19 cellular contexts compared by ENCODE assay signal in the genomic region with DNA sequence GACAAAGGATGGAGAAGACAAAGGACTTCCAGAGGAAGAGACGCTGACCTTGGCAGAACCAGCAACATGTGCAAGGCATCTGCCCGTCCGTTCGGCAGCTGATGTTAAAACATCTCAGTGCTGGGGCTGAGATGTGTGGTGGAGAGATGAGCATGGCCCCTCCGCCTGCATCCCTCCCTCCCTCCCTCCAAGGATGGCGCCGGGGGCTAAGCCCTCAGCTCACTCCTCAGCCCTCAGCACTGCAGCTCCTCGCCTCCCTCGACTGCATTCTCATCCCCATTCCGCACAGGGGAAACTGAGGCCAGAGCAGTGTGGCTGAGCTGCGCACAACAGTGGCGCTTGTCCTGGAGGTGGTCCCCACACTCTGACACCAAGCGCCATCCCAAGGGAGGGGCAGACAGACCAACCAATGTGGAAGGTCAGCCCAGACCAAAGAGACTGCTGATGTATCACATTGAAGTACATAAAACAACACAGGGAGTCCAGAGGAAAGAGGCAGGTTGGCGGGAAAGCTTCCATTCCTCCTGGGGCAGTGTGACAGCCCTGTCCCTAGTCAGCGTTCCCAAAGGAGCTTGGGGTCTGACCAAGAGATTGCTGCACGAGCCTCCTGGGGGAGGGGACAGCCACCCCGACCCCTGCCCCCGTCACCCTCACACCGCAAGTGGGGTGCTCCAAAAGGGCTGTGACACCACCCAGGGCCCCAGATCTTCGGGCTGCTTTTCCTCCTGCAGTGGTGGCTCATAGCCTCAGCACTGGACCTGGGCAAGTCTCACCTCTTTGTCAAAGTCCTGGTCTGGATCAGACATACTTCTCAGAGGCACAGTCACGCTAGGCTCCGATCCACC. TPM values are rescaled to one million over a fixed set of nuclear protein-coding genes. Genes with fewer than 3 reads are reported as not detected.
DNase-seq lines count a peak whose midpoint lies in the region; ATAC-seq, FAIRE-seq and TF ChIP-seq lines count a peak whose summit lies in the region.
"Had no signal": no experiment of that assay in that cellular context is flagged by ENCODE, and none has a peak within 500 bp of the region (broad histone marks: within the 10 kb centered on the region; RNA-seq: fewer than 3 reads in every experiment).

No MANE protein-coding gene starts in this region.

- TF ChIP-seq CTCF in DOHH2 (IDR thresholded peaks at IDR 0.05; ENCODE audit: low read depth, low read length, poor library complexity, severe bottlenecking) (no peak), coronary artery (IDR thresholded peaks at IDR 0.05) (no peak), HepG2 (CRISPR knock-in tag; IDR thresholded peaks at IDR 0.05) (no peak)

- no peak overlapping the region for H4K8ac ChIP-seq in neuronal stem cell (ENCODE audit: low read depth, low read length)

- peak overlapping the region in 1 of 2 donors; percentile 34 for H3K27ac Mint-ChIP-seq in activated naive CD4-positive, alpha-beta T cell treated with anti-CD3 and anti-CD28 coated beads, Interleukin-2, amount 50 U/mL, for 72 hours
- H3K27ac Mint-ChIP-seq: B cell; CD4-positive, alpha-beta T cell; GM23338; H9 had no signal

- no peak overlapping the region for H3K23ac ChIP-seq in neuronal stem cell (ENCODE audit: low read depth, low read length, poor library complexity)

- H2AFZ ChIP-seq in HepG2 (ENCODE audit: low read length) (no peak overlapping the region), neuronal stem cell (ENCODE audit: low read length) (no peak overlapping the region)
- H2AFZ ChIP-seq: GM23338 had no signal

- H3K36me3 ChIP-seq in DOHH2 (ENCODE audit: control insufficient read depth, low read length) (peaks cover 4% of the 10 kb centered on the region), HepG2 (replicated peaks in 1 of 2; ENCODE audit: control insufficient read depth in 1 of 2, insufficient read depth in 2 of 2, low read length in 2 of 2) (peaks cover 0 to 5% of the 10 kb centered on the region in 2 experiments; a peak in 2 of 5 replicates), neuronal stem cell (replicated peaks in 1 of 2; ENCODE audit: control insufficient read depth in 2 of 2, insufficient read depth in 2 of 2, low read length in 2 of 2) (peaks cover 31 to 77% of the 10 kb centered on the region in 2 donors)

- POLR2A ChIA-PET in HepG2 (lab: Yijun Ruan, JAX), result no interaction called here

- WGBS in HepG2 (ENCODE audit: low lambda C conversion rate), result 98% methylated on average over 16 of the region's 22 CpGs
- WGBS in neuronal stem cell (ENCODE audit: extremely low coverage in 2 of 2, insufficient read length in 2 of 2, insufficient replicate concordance in 1 of 2), 2 donors, result no CpG with 5 or more reads among the region's 22 CpGs

- H3K4me1 ChIP-seq in DOHH2 (ENCODE audit: control insufficient read depth, low read length) (peaks cover 83% of the 10 kb centered on the region), HepG2 (ENCODE audit: insufficient read depth, low read length) (peaks cover 9% of the 10 kb centered on the region; the same call in 1 of the 2 replicates), neuronal stem cell (ENCODE audit: control insufficient read depth in 2 of 2, insufficient read depth in 1 of 2, low read depth in 1 of 2, low read length in 2 of 2) (peaks cover 0 to 5% of the 10 kb centered on the region in 2 donors)

- H3K27me3 ChIP-seq in DOHH2 (ENCODE audit: control insufficient read depth, low read length), result no peaks in the 10 kb centered on the region
- no peaks in the 10 kb centered on the region for H3K27me3 ChIP-seq in HepG2 (ENCODE audit: control insufficient read depth in 1 of 2, insufficient read depth in 2 of 2, low read length in 2 of 2)
- no peaks in the 10 kb centered on the region for H3K27me3 ChIP-seq in neuronal stem cell (ENCODE audit: control insufficient read depth in 3 of 3, insufficient read depth in 3 of 3, low read depth in 1 of 3, low read length in 3 of 3)

- no peak for ATAC-seq in HepG2
- ATAC-seq in activated naive CD4-positive, alpha-beta T cell treated with anti-CD3 and anti-CD28 coated beads, Interleukin-2, amount 50 U/mL, for 72 hours, result no peak
- ATAC-seq in HG02970 (IDR thresholded peaks at IDR 0.05; ENCODE audit: low FRiP score, unreplicated experiment), result no peak
- no peak for ATAC-seq in GM18861 (IDR thresholded peaks at IDR 0.05; ENCODE audit: unreplicated experiment)
- ATAC-seq: GM23338 had no signal

- no peak overlapping the region for H2AK5ac ChIP-seq in neuronal stem cell (ENCODE audit: low read depth, low read length)

- no peak for FAIRE-seq in HepG2 (lab: Jason Lieb, UNC)
- FAIRE-seq: A204.1, G401.6, GM12891 had no signal

- H3K79me2 ChIP-seq in DOHH2 (ENCODE audit: control insufficient read depth, low read length), result no peaks in the 10 kb centered on the region
- no peaks in the 10 kb centered on the region for H3K79me2 ChIP-seq in HepG2 (ENCODE audit: insufficient read depth, low read length)

- no peak overlapping the region for H3K14ac ChIP-seq in neuronal stem cell (ENCODE audit: low read length)

- no peak overlapping the region for H4K91ac ChIP-seq in neuronal stem cell (ENCODE audit: low read depth, low read length, poor library complexity)

- H3K4me3 ChIP-seq in DOHH2 (ENCODE audit: low read length) (no peak overlapping the region), coronary artery (no peak overlapping the region), HepG2 (replicated peaks in 1 of 3; ENCODE audit: insufficient read depth in 1 of 3, low read depth in 2 of 3, low read length in 3 of 3) (no peak overlapping the region), neuronal stem cell (ENCODE audit: low read length in 2 of 2) (no peak overlapping the region)
- H3K4me3 ChIP-seq: GM23338 had no signal

- TF ChIP-seq POLR2A in HepG2 (IDR thresholded peaks at IDR 0.05; ENCODE audit: insufficient read depth in 1 of 2, low read depth in 2 of 2, low read length in 2 of 2), result no peak

- H3K9ac ChIP-seq in HepG2 (ENCODE audit: insufficient read depth, low read depth, low read length), result no peak overlapping the region
- H3K9ac ChIP-seq in neuronal stem cell (ENCODE audit: low read depth, low read length, poor library complexity), result no peak overlapping the region

- intact Hi-C loops in HepG2 (cut with micrococcal nuclease; ENCODE audit: unreplicated experiment), result no loop called here

- H3K4ac ChIP-seq in neuronal stem cell (ENCODE audit: low read length), result no peak overlapping the region

- H3K9me3 ChIP-seq in DOHH2 (ENCODE audit: control insufficient read depth, insufficient read depth, low read length), result no peaks in the 10 kb centered on the region
- no peaks in the 10 kb centered on the region for H3K9me3 ChIP-seq in HepG2 (ENCODE audit: low read length)
- H3K9me3 ChIP-seq in neuronal stem cell (replicated peaks in 1 of 2; ENCODE audit: control insufficient read depth in 2 of 2, insufficient read depth in 1 of 2, low read depth in 1 of 2, low read length in 2 of 2), result no peaks in the 10 kb centered on the region

- no TSS peak for BruUV-seq in HepG2 (replicated peaks; lab: Mats Ljungman, UMichigan)

- H2BK5ac ChIP-seq in neuronal stem cell (ENCODE audit: low read length), result peak overlapping the region; percentile 16

- no peak overlapping the region for H2BK15ac ChIP-seq in neuronal stem cell (ENCODE audit: low read length)

- TF ChIP-seq EP300 in HepG2 (IDR thresholded peaks at IDR 0.05; ENCODE audit: low read depth in 2 of 2, low read length in 2 of 2), result no peak
- no peak for TF ChIP-seq EP300 in HepG2 (CRISPR knock-in tag; IDR thresholded peaks at IDR 0.05; ENCODE audit: borderline replicate concordance)

- H2BK12ac ChIP-seq in neuronal stem cell (ENCODE audit: low read length), result no peak overlapping the region

- in situ Hi-C loops in HepG2 (cut with HindIII; ENCODE audit: extremely low pct_ligation_motif_present, low pct_unique_long_range_greater_than_20kb), result no loop called here

- H3K36me3 Mint-ChIP-seq in activated naive CD4-positive, alpha-beta T cell treated with anti-CD3 and anti-CD28 coated beads, Interleukin-2, amount 50 U/mL, for 72 hours, result no peaks in the 10 kb centered on the region

- H3F3A ChIP-seq in DOHH2 (ENCODE audit: control insufficient read depth, insufficient read depth), result peaks cover 36% of the 10 kb centered on the region

- H3K4me2 ChIP-seq in DOHH2 (ENCODE audit: low read length) (peak overlapping the region; percentile 15; the same call in 1 of the 2 replicates), HepG2 (ENCODE audit: low read depth, low read length) (no peak overlapping the region), neuronal stem cell (ENCODE audit: insufficient read depth, low read length, poor library complexity, severe bottlenecking) (no peak overlapping the region)
- H3K4me2 ChIP-seq: GM23338 had no signal

- no peak overlapping the region for H3K18ac ChIP-seq in neuronal stem cell (ENCODE audit: low read length)

- no peaks in the 10 kb centered on the region for H4K20me1 ChIP-seq in DOHH2 (ENCODE audit: control insufficient read depth, insufficient read depth, low read depth, low read length)
- H4K20me1 ChIP-seq in HepG2 (ENCODE audit: insufficient read depth, low read length), result no peaks in the 10 kb centered on the region

- DNase-seq in coronary artery (ENCODE audit: low spot score), result peak; percentile 62
- DNase-seq in HepG2 (ENCODE audit: low spot score), result no peak
- no peak for DNase-seq in neuronal stem cell (ENCODE audit: low spot score)
- DNase-seq in activated naive CD4-positive, alpha-beta T cell treated with anti-CD3 and anti-CD28 coated beads, Interleukin-2, amount 50 U/mL, for 72 hours (ENCODE audit: low spot score in 2 of 2), result no peak
- DNase-seq in T-helper 2 cell, result no peak
- DNase-seq: C1 segment of cervical spinal cord; Calu3; CD4-positive, alpha-beta T cell; DMS 273 treated with DMSO at 0.1 percent for 48 hours had no signal

- no peaks in the 10 kb centered on the region for H3K9me3 Mint-ChIP-seq in activated naive CD4-positive, alpha-beta T cell treated with anti-CD3 and anti-CD28 coated beads, Interleukin-2, amount 50 U/mL, for 72 hours
- H3K9me3 Mint-ChIP-seq: CD4-positive, alpha-beta T cell; GM23338; H9 had no signal

- H3K9me2 ChIP-seq in DOHH2 (replicated peaks; ENCODE audit: control insufficient read depth, low read length), result no peaks in the 10 kb centered on the region

- CTCF ChIA-PET in HepG2 (lab: Yijun Ruan, JAX; ENCODE audit: low intra/inter-chr PET ratio, low total read pairs), result no interaction called here

- H2BK120ac ChIP-seq in neuronal stem cell (ENCODE audit: low read depth, low read length), result no peak overlapping the region

- no peak for TF ChIP-seq RAD21 in HepG2 (CRISPR knock-in tag; IDR thresholded peaks at IDR 0.05)

- H3K79me1 ChIP-seq in neuronal stem cell (ENCODE audit: low read depth, low read length), result peaks cover 1% of the 10 kb centered on the region

- H3K27ac ChIP-seq in DOHH2 (ENCODE audit: low read depth, low read length) (peak overlapping the region; percentile 93), coronary artery (no peak overlapping the region), HepG2 (ENCODE audit: extremely low read length, insufficient read depth, low read length) (no peak overlapping the region), neuronal stem cell (replicated peaks; ENCODE audit: low read length) (no peak overlapping the region)

RNA-seq across cellular contexts. Expression of gene AMN, which starts 15.1 kb away (rescaled TPM):
- total RNA-seq in HepG2 (2016; rRNA removed; fragmentation: Illumina TruSeq; extraction: Trizol), result 8.2 and 33.1 TPM in 2 replicates
- 5.2 and 6.0 TPM in 2 replicates for total RNA-seq in HepG2 (2016; cell fraction: cytosol; rRNA removed; fragmentation: Illumina TruSeq; extraction: Trizol; ENCODE audit: low read depth)
- total RNA-seq in HepG2 (2016; cell fraction: insoluble cytoplasmic fraction; rRNA removed; fragmentation: Illumina TruSeq; extraction: Trizol), result 9.3 and 30.8 TPM in 2 replicates
- 7.8 and 9.0 TPM in 2 replicates for total RNA-seq in HepG2 (2016; cell fraction: membrane; rRNA removed; fragmentation: Illumina TruSeq; extraction: Trizol)
- total RNA-seq in HepG2 (2016; cell fraction: nucleus; rRNA removed; fragmentation: Illumina TruSeq; extraction: Trizol), result 29.3 and 33.8 TPM in 2 replicates
- 9.8 and 18.9 TPM in 2 replicates for polyA plus RNA-seq in HepG2 (2011; rRNA removed)
- 13.3 and 22.3 TPM in 2 replicates for polyA plus RNA-seq in HepG2 (2011; cell fraction: cytosol; rRNA removed)
- polyA plus RNA-seq in HepG2 (2011; cell fraction: nucleus; rRNA removed), result 158 and 165 TPM in 2 replicates
- 15.1 and 18.5 TPM in 2 replicates for polyA plus RNA-seq in HepG2 (2012)
- 3.8 and 4.1 TPM in 2 replicates for polyA plus RNA-seq in HepG2 (2016; cell fraction: cytosol; fragmentation: Illumina TruSeq; extraction: Trizol; ENCODE audit: low read depth)
- 9.2 and 10.3 TPM in 2 replicates for polyA plus RNA-seq in HepG2 (2016; cell fraction: insoluble cytoplasmic fraction; fragmentation: Illumina TruSeq; extraction: Trizol; ENCODE audit: low read depth)
- 5.6 and 6.3 TPM in 2 replicates for polyA plus RNA-seq in HepG2 (2016; cell fraction: membrane; fragmentation: Illumina TruSeq; extraction: Trizol; ENCODE audit: low read depth)
- polyA plus RNA-seq in HepG2 (2016; cell fraction: nucleus; fragmentation: Illumina TruSeq; extraction: Trizol; ENCODE audit: insufficient read depth, low read depth), result 62.6 and 64.7 TPM in 2 replicates
- 0.14 and 21.4 TPM in 2 replicates for polyA minus RNA-seq in HepG2 (2011; rRNA and poly(A)+ RNA removed; ENCODE audit: low replicate concordance)
- 12.3 and 17.0 TPM in 2 replicates for polyA minus RNA-seq in HepG2 (2011; cell fraction: cytosol; rRNA and poly(A)+ RNA removed)
- polyA minus RNA-seq in HepG2 (2011; cell fraction: nucleus; rRNA and poly(A)+ RNA removed), result 14.8 and 15.0 TPM in 2 replicates
- 0.46 TPM for polyA plus RNA-seq in neuronal stem cell (2013, experiment 1 of 2)
- polyA plus RNA-seq in neuronal stem cell (2013, experiment 2 of 2), result 0.28 TPM
- total RNA-seq in activated naive CD4-positive, alpha-beta T cell treated with anti-CD3 and anti-CD28 coated beads, Interleukin-2, amount 50 U/mL, for 72 hours, result under 1 TPM; 0.30 to 0.49 TPM
- total RNA-seq: HT1080 had no signal

Comparison
In these comparisons a context has a peak if more than half of its experiments do, and no peak if none do; other contexts are left out.
1. RNA of gene AMN, which starts 15.1 kb away (total RNA-seq): 5.2 to 33.8 TPM in HepG2; 0.30 to 0.49 TPM in activated naive CD4-positive, alpha-beta T cell treated with anti-CD3 and anti-CD28 coated beads, Interleukin-2, amount 50 U/mL, for 72 hours; every median in the first group is over 4 times any median in the second.